In the genomic region with DNA sequence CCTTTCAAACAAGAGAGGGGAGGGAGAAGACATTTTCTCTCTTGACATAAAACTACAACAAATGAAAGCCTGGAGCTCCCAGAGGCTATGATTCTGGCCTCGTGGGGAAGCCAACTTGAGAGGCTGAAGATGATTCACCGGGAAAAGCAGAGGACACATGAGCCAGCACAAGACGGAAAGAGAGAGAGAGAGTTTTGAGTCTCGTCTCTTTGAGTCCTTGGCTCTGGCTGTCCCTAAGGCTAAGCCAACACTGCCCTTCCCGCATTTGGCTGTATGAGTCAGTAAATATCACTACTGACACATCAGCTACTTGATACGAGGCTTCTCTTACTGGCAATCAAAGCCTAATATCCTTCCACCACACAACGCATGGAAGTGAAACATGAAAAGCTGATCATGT, we compare ENCODE assay signal across 16 cellular contexts.
"Had no signal": no experiment of that assay in that cellular context is flagged by ENCODE, and none has a peak within 500 bp of the region (broad histone marks: within the 10 kb centered on the region; RNA-seq: fewer than 3 reads in every experiment).

No MANE protein-coding gene starts in this region.

- H3K9me3 Mint-ChIP-seq: type B pancreatic cell had no signal

- H3K36me3 Mint-ChIP-seq: naive thymus-derived CD8-positive, alpha-beta T cell; type B pancreatic cell had no signal

- H3K27ac ChIP-seq: coronary artery, neutrophil, skin epidermis, stomach had no signal

- H3K36me3 ChIP-seq: neutrophil, stomach had no signal

- H3K4me3 ChIP-seq: coronary artery, mucosa of descending colon, skin epidermis, stomach had no signal

- DNase-seq: effector CD4-positive, alpha-beta T cell; foreskin melanocyte; islet precursor cell; mucosa of descending colon; naive thymus-derived CD8-positive, alpha-beta T cell; posterior cingulate gyrus; stimulated activated CD4-positive, alpha-beta T cell treated with anti-CD3 and anti-CD28 coated beads, Interleukin-2, amount 100 ng/mL, for 24 hours; stimulated activated CD4-positive, alpha-beta T cell treated with anti-CD3 and anti-CD28 coated beads, Interleukin-4, amount 100 ng/mL, for 4 hours; stimulated activated naive CD4-positive, alpha-beta T cell; stomach had no signal

- H3K27ac Mint-ChIP-seq: naive thymus-derived CD8-positive, alpha-beta T cell; type B pancreatic cell had no signal

- ATAC-seq: left lobe of liver; mucosa of descending colon; naive thymus-derived CD8-positive, alpha-beta T cell; sciatic nerve had no signal

- H3K4me1 ChIP-seq: stomach had no signal

- H3K4me3 Mint-ChIP-seq: naive thymus-derived CD8-positive, alpha-beta T cell; type B pancreatic cell had no signal

- H3K9me3 ChIP-seq: mucosa of descending colon, neutrophil, stomach had no signal
